In the genomic region with DNA sequence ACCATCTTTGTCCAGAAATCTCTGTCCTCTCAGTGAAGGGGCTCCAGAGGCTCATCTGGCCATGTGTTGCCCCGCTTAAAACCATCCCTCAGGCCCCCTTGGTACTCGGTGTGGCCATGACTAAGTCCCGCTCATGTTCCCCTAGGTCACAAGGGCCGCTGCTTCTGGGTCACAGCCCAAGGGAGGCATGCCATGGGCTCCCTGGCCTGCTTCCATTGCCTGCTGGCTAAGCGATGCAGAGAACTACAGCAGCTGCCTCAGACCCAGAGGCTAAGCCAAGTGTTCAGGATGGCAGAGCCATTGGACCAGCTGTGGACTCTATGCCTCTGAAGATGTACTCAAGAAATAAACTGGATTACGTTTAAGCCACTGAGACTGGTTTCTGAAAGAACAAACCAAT, we compare ENCODE assay signal across 20 cellular contexts.
"Had no signal": no experiment of that assay in that cellular context is flagged by ENCODE, and none has a peak within 500 bp of the region (broad histone marks: within the 10 kb centered on the region; RNA-seq: fewer than 3 reads in every experiment).

No MANE protein-coding gene starts in this region.

- H3K27ac ChIP-seq: heart left ventricle, parathyroid adenoma, spleen, suprapubic skin, thoracic aorta, tibial artery, upper lobe of right lung had no signal

- H3K27me3 ChIP-seq: heart left ventricle, spleen, suprapubic skin, tibial artery, upper lobe of right lung had no signal

- ATAC-seq: left lobe of liver; mucosa of descending colon; naive thymus-derived CD8-positive, alpha-beta T cell; sciatic nerve; stimulated activated effector memory CD8-positive, alpha-beta T cell treated with anti-CD3 and anti-CD28 coated beads, Interleukin-12 subunit alpha, Interleukin-12 subunit beta, amount 100 ng/mL, for 72 hours; upper lobe of right lung had no signal

- H3K4me1 ChIP-seq: heart left ventricle, parathyroid adenoma, spleen, suprapubic skin, tibial artery, upper lobe of right lung had no signal

- H3K9me3 ChIP-seq: heart left ventricle, mucosa of descending colon, spleen, suprapubic skin, thoracic aorta, tibial artery, upper lobe of right lung had no signal

- H2AFZ ChIP-seq: parathyroid adenoma had no signal

- H3K4me3 ChIP-seq: heart left ventricle, lung, mucosa of descending colon, spleen, suprapubic skin, thoracic aorta, tibial artery, upper lobe of right lung had no signal

- H3K36me3 ChIP-seq: thoracic aorta, upper lobe of right lung had no signal

- H3K9ac ChIP-seq: parathyroid adenoma had no signal

- DNase-seq: glutamatergic neuron; heart left ventricle; islet precursor cell; midbrain; mucosa of descending colon; naive thymus-derived CD8-positive, alpha-beta T cell; small intestine; spleen; stimulated activated CD4-positive, alpha-beta T cell treated with anti-CD3 and anti-CD28 coated beads, Interleukin-4, amount 100 ng/mL, for 24 hours; stimulated activated naive CD4-positive, alpha-beta T cell; tibial artery; trophoblast cell; upper lobe of right lung had no signal
